Comparison of ENCODE assay signal across 16 cellular contexts in the genomic region with DNA sequence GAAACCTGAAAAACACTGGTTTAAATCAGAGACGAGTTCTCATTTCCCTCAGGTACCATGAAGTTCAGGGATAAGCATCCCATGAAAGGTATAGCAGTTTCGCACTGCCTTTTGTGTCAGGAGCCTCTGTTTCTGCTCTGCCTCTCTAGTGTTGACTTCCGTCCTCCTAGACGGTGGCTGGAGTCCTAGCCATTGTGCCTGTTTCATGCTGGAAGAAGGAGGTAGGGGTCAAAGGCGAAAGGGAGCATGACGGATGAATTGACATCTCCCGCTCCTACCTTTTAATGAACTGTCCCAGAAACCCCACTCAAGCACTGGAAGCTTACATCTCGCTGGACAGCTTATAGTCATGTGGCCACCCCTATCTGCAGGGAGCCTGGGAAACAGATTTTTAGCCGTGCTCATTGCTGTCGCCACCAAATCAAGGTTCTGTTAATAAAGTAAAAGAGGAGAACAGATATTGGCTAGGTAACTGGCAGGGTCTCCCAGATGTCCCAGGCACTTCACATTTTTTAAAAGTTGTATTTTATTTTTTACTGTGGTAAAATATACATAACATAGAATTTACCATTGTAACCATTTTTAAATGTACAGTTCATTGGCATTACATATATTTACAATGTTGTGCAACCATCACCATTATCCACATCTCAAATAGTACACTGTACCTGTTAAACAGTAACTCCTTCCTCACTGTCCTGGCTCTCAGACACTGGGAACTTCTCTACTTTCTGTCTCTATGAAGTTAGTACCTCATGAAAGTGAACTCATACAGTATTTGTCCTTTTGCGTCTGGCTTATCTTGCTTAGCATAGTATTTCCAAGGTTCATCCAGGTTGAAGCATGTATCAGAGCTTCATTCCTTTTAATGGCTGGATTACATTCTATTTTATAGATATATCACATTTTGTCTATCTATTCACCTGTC. TPM values are rescaled to one million over a fixed set of nuclear protein-coding genes. Genes with fewer than 3 reads are reported as not detected.
DNase-seq lines count a peak whose midpoint lies in the region; ATAC-seq, FAIRE-seq and TF ChIP-seq lines count a peak whose summit lies in the region.
"Had no signal": no experiment of that assay in that cellular context is flagged by ENCODE, and none has a peak within 500 bp of the region (broad histone marks: within the 10 kb centered on the region; RNA-seq: fewer than 3 reads in every experiment).

No MANE protein-coding gene starts in this region.

- H3K4me3 Mint-ChIP-seq in activated T-cell treated with anti-CD3 and anti-CD28 coated beads, Interleukin-2, amount 50 U/mL, for 24 hours: peak overlapping the region; percentile 58
- peak overlapping the region; percentile 43 for H3K4me3 Mint-ChIP-seq in T-helper 17 cell
- H3K4me3 Mint-ChIP-seq: activated naive CD4-positive, alpha-beta T cell treated with anti-CD3 and anti-CD28 coated beads, Interleukin-2, amount 10 ng/mL, durations not matched to agents 7 days and 5 days had no signal

- no peak for TF ChIP-seq CTCF in keratinocyte (optimal IDR thresholded peaks at IDR 0.05 in 1 of 3, IDR thresholded peaks at IDR 0.05 in 1 of 3, conservative IDR thresholded peaks at IDR 0.05 in 1 of 3; ENCODE audit: extremely low read depth in 1 of 3, insufficient read depth in 2 of 3, low read length in 3 of 3)
- TF ChIP-seq CTCF in tibial artery (IDR thresholded peaks at IDR 0.05): no peak

- H3K4me1 Mint-ChIP-seq in activated T-cell treated with anti-CD3 and anti-CD28 coated beads, Interleukin-2, amount 50 U/mL, for 24 hours (ENCODE audit: low read depth): peaks cover 84% of the 10 kb centered on the region
- peaks cover 36% of the 10 kb centered on the region for H3K4me1 Mint-ChIP-seq in T-helper 17 cell

- 82% methylated on average over 11 of the region's 11 CpGs for WGBS in right cardiac atrium

- dilution Hi-C loops in keratinocyte (cut with MboI; ENCODE audit: extremely low pct_ligation_motif_present, low sequenced_read_pairs): no loop called here

- H4K20me1 ChIP-seq in keratinocyte (ENCODE audit: control insufficient read depth, extremely low read depth, insufficient read depth, low read length): no peaks in the 10 kb centered on the region

- H3K9ac ChIP-seq in keratinocyte (ENCODE audit: control insufficient read depth, extremely low read depth, insufficient read depth, low read length): no peak overlapping the region

- H3K4me2 ChIP-seq in keratinocyte (ENCODE audit: control insufficient read depth, extremely low read depth, insufficient read depth, low read depth, low read length): peak overlapping the region; percentile 44

- H3K36me3 ChIP-seq in keratinocyte (ENCODE audit: control insufficient read depth in 2 of 2, extremely low read depth in 1 of 2, insufficient read depth in 2 of 2, low read length in 2 of 2): no peaks in the 10 kb centered on the region
- no peaks in the 10 kb centered on the region for H3K36me3 ChIP-seq in tibial artery
- H3K36me3 ChIP-seq: gastrocnemius medialis, uterus had no signal

- no peak overlapping the region for H3K27ac ChIP-seq in keratinocyte (ENCODE audit: control insufficient read depth, insufficient read depth, low read length)
- H3K27ac ChIP-seq in tibial artery: peak overlapping the region; percentile 44 to 45
- H3K27ac ChIP-seq in right cardiac atrium (ENCODE audit: low read length): no peak overlapping the region
- H3K27ac ChIP-seq: gastrocnemius medialis, uterus had no signal

- H2AFZ ChIP-seq in keratinocyte (ENCODE audit: control insufficient read depth, low read length): no peak overlapping the region

- no peak for FAIRE-seq in keratinocyte (lab: Jason Lieb, UNC)
- FAIRE-seq: GM18507 had no signal

- H3K27me3 ChIP-seq in keratinocyte (ENCODE audit: control insufficient read depth, extremely low read depth, insufficient read depth, low read length) (peaks cover 3% of the 10 kb centered on the region), tibial artery (no peaks in the 10 kb centered on the region), right cardiac atrium (ENCODE audit: control insufficient read depth, insufficient read depth) (no peaks in the 10 kb centered on the region)
- H3K27me3 ChIP-seq: gastrocnemius medialis, uterus had no signal

- no peaks in the 10 kb centered on the region for H3K27me3 Mint-ChIP-seq in activated T-cell treated with anti-CD3 and anti-CD28 coated beads, Interleukin-2, amount 50 U/mL, for 24 hours
- no peaks in the 10 kb centered on the region for H3K27me3 Mint-ChIP-seq in T-helper 17 cell

- ATAC-seq in T-helper 17 cell: no peak
- no peak for ATAC-seq in right cardiac atrium
- ATAC-seq: gastrocnemius medialis had no signal

- H3K27ac Mint-ChIP-seq in activated T-cell treated with anti-CD3 and anti-CD28 coated beads, Interleukin-2, amount 50 U/mL, for 24 hours: peak overlapping the region; percentile 96
- peak overlapping the region; percentile 83 for H3K27ac Mint-ChIP-seq in T-helper 17 cell

- H3K4me3 ChIP-seq in keratinocyte (ENCODE audit: control insufficient read depth in 2 of 3, extremely low read depth in 1 of 3, insufficient read depth in 2 of 3, low read depth in 1 of 3, low read length in 3 of 3) (no peak overlapping the region), tibial artery (no peak overlapping the region), right cardiac atrium (ENCODE audit: low read length) (no peak overlapping the region)
- H3K4me3 ChIP-seq: dorsolateral prefrontal cortex, gastrocnemius medialis, uterus had no signal

- peaks cover 10% of the 10 kb centered on the region for H3K4me1 ChIP-seq in keratinocyte (ENCODE audit: control insufficient read depth, extremely low read depth, insufficient read depth, low read length)
- peaks cover 0 to 37% (median 25%) of the 10 kb centered on the region in 4 donors for H3K4me1 ChIP-seq in tibial artery
- peaks cover 4% of the 10 kb centered on the region for H3K4me1 ChIP-seq in right cardiac atrium (ENCODE audit: control insufficient read depth, insufficient read depth, low read length)
- H3K4me1 ChIP-seq: uterus had no signal

- DNase-seq in activated T-cell treated with anti-CD3 and anti-CD28 coated beads, Interleukin-2, amount 50 U/mL, for 24 hours: no peak
- DNase-seq in activated T-cell treated with anti-CD3 and anti-CD28 coated beads for 4 hours (no peak), T-helper 17 cell (no peak), keratinocyte (ENCODE audit: low read depth, low spot score) (no peak), tibial artery (no peak), right cardiac atrium (no peak), NCI-H2081 treated with DMSO at 0.1 percent for 48 hours (lab: John Stamatoyannopoulos, UW) (no peak)
- no peak for DNase-seq in stimulated activated CD8-positive, alpha-beta memory T cell treated with anti-CD3 and anti-CD28 coated beads, Interleukin-4, amount 100 ng/mL, for 48 hours
- DNase-seq: NCI-H146, NCI-H774 had no signal

- no peaks in the 10 kb centered on the region for H3K9me3 ChIP-seq in T-helper 17 cell (ENCODE audit: control insufficient read depth, low read length, poor library complexity, severe bottlenecking)
- H3K9me3 ChIP-seq in keratinocyte (ENCODE audit: control insufficient read depth, low read depth, low read length): no peaks in the 10 kb centered on the region
- no peaks in the 10 kb centered on the region for H3K9me3 ChIP-seq in tibial artery
- no peaks in the 10 kb centered on the region for H3K9me3 ChIP-seq in right cardiac atrium (ENCODE audit: control insufficient read depth, low read length)
- H3K9me3 ChIP-seq: gastrocnemius medialis, uterus had no signal

- H3K36me3 Mint-ChIP-seq in activated T-cell treated with anti-CD3 and anti-CD28 coated beads, Interleukin-2, amount 50 U/mL, for 24 hours (ENCODE audit: low read depth): no peaks in the 10 kb centered on the region
- H3K36me3 Mint-ChIP-seq in T-helper 17 cell (ENCODE audit: low read depth): no peaks in the 10 kb centered on the region
- H3K36me3 Mint-ChIP-seq: activated naive CD4-positive, alpha-beta T cell treated with anti-CD3 and anti-CD28 coated beads, Interleukin-2, amount 10 ng/mL, durations not matched to agents 7 days and 5 days had no signal

- no peaks in the 10 kb centered on the region for H3K9me3 Mint-ChIP-seq in activated T-cell treated with anti-CD3 and anti-CD28 coated beads, Interleukin-2, amount 50 U/mL, for 24 hours
- H3K9me3 Mint-ChIP-seq: activated naive CD4-positive, alpha-beta T cell treated with anti-CD3 and anti-CD28 coated beads, Interleukin-2, amount 10 ng/mL, durations not matched to agents 7 days and 5 days had no signal

- intact Hi-C loops in tibial artery (cut with DNase I; ENCODE audit: low total_unique reads): loop anchor here (10.0 kb wide), 1 partner anchor 158 kb away; no protein-coding TSS in a partner anchor
- intact Hi-C loops in right cardiac atrium (cut with DNase I): loop anchor here in 3 of 4 donors (10.0 kb wide), 2 partner anchors 158 to 328 kb away; no protein-coding TSS in a partner anchor

- no peaks in the 10 kb centered on the region for H3K9me1 ChIP-seq in keratinocyte (ENCODE audit: control insufficient read depth, extremely low read depth, insufficient read depth, low read length)

- no peaks in the 10 kb centered on the region for H3K79me2 ChIP-seq in keratinocyte (ENCODE audit: control insufficient read depth, insufficient read depth, low read length)

RNA-seq across cellular contexts. Expression of a gene that starts 55.0 kb away (rescaled TPM):
- total RNA-seq in T-helper 17 cell (100 to 1,000 TPM in 1 of 2 donors, 10 to 100 TPM in 1; 77.2 to 109 TPM), right cardiac atrium (not detected)
- polyA plus RNA-seq in keratinocyte (not detected in 3 replicates), right cardiac atrium (0.07 TPM)
- polyA plus RNA-seq in keratinocyte (2011; ENCODE audit: low read depth): not detected
- polyA plus RNA-seq in keratinocyte (2011; cell fraction: cytosol; rRNA removed): not detected in 2 replicates
- not detected in 2 replicates for polyA plus RNA-seq in keratinocyte (2011; cell fraction: nucleus; rRNA removed)
- not detected in 2 replicates for polyA plus RNA-seq in keratinocyte (2012; ENCODE audit: low replicate concordance)
- not detected in 3 replicates for polyA minus RNA-seq in keratinocyte
- not detected for polyA minus RNA-seq in keratinocyte (2011; cell fraction: cytosol; rRNA and poly(A)+ RNA removed)
- not detected in 2 replicates for polyA minus RNA-seq in keratinocyte (2011; cell fraction: nucleus; rRNA and poly(A)+ RNA removed)
- total RNA-seq: gastrocnemius medialis, kidney epithelial cell had no signal

Comparison
In these comparisons a context has a peak if more than half of its experiments do, and no peak if none do; other contexts are left out.
1. H3K27ac ChIP-seq: peak in tibial artery (2 of 2); none in keratinocyte (single experiment) and right cardiac atrium (single experiment).
2. RNA of a gene that starts 55.0 kb away (total RNA-seq): 77.2 to 109 TPM in T-helper 17 cell; not detected in right cardiac atrium; every median in the first group is over 10 times any median in the second.